Comparison of ENCODE assay signal across 8 cellular contexts in the genomic region with DNA sequence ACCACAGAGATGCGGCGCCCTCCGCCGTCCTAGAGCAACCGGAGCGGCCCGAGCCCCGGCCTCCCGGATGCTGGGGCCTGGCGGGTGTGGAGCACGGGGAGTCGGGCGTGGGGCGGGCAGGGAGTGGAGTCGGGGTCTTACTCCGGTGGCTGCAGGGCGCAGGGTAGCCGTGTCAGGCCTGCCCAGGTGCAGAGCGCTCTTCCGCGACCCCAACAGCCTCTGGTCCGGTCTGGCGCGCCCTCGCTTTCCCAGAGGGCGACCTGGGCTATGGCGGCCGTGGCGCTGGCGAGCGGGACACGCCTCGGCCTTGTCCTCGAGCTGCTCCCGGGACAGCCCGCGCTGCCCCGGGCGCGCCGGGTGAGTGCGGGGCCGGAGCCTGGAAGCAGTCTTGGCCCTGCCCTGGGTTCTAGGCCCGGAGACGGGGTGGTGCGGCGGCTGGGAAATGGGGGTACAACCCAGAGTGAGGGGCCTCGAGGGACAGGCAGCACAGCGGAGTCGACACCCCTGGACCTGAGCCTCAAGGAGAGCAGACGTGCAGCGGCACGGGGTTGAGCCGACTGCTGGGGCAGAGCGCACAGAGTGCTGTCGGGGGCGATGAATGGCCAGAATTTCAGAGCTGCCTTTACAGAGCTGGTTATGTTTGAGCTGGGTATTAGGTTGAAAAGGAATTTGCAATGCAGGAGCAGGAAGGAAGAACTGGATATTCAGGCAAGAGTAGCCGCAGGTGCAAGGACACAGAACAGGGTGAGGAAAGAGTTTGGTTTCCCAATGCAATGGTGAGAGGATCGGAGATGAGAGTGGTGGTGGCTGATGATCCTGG. TPM values are rescaled to one million over a fixed set of nuclear protein-coding genes. Genes with fewer than 3 reads are reported as not detected.
DNase-seq lines count a peak whose midpoint lies in the region; ATAC-seq and TF ChIP-seq lines count a peak whose summit lies in the region.

A gene (plus strand): TSS at position 58 of the 820 bp plus-strand sequence. CDS start 1,973 bp downstream, outside the sequence.

- intact Hi-C loops in esophagus muscularis mucosa (cut with DNase I) = no loop called here

- CTCF ChIA-PET in activated CD4-positive, alpha-beta T cell treated with anti-CD3 and anti-CD28 coated beads, Interleukin-2, amount 10 ng/mL, durations not matched to agents 7 days and 5 days (lab: Charles Lee) = interaction anchor here (0.8 kb wide), 1 partner anchor 25 kb away, joined by 3 read pairs; no protein-coding TSS in a partner anchor

- peak within 1 kb of the TSS; percentile 63 for H2BK12ac ChIP-seq in neuronal stem cell (ENCODE audit: low read length)

- no peak for TF ChIP-seq EP300 in esophagus muscularis mucosa (IDR thresholded peaks at IDR 0.05)

- H2AFZ ChIP-seq in neuronal stem cell (ENCODE audit: low read length) = no peak within 1 kb of the TSS

- no peaks in the 10 kb centered on the region for H3K79me1 ChIP-seq in neuronal stem cell (ENCODE audit: low read depth, low read length)

- no peak within 1 kb of the TSS for H2BK120ac ChIP-seq in neuronal stem cell (ENCODE audit: low read depth, low read length)

- H3K4me3 Mint-ChIP-seq in activated CD4-positive, alpha-beta T cell treated with anti-CD3 and anti-CD28 coated beads, Interleukin-2, amount 10 ng/mL, durations not matched to agents 7 days and 5 days = peak within 1 kb of the TSS; percentile 13

- peaks cover 6 to 37% (median 23%) of the 10 kb centered on the region in 4 donors for H3K36me3 ChIP-seq in esophagus muscularis mucosa
- no peaks in the 10 kb centered on the region for H3K36me3 ChIP-seq in neuronal stem cell (replicated peaks in 1 of 2; ENCODE audit: control insufficient read depth in 2 of 2, insufficient read depth in 2 of 2, low read length in 2 of 2)
- H3K36me3 ChIP-seq in HAP-1 (replicated peaks) = no peaks in the 10 kb centered on the region

- ATAC-seq in GM21576 (IDR thresholded peaks at IDR 0.05; ENCODE audit: unreplicated experiment) = no peak

- in situ Hi-C loops in HAP-1 (cut with MboI; ENCODE audit: low sequenced_read_pairs) = no loop called here

- peak within 1 kb of the TSS; percentile 37 for H3K23ac ChIP-seq in neuronal stem cell (ENCODE audit: low read depth, low read length, poor library complexity)

- peak within 1 kb of the TSS; percentile 64 for H2AK5ac ChIP-seq in neuronal stem cell (ENCODE audit: low read depth, low read length)

- H3K4me3 ChIP-seq in esophagus muscularis mucosa (peak within 1 kb of the TSS; percentile 60 to 82 (median 64)), neuronal stem cell (ENCODE audit: low read length in 2 of 2) (no peak within 1 kb of the TSS), HAP-1 (no peak within 1 kb of the TSS)

- H3K36me3 Mint-ChIP-seq in activated CD4-positive, alpha-beta T cell treated with anti-CD3 and anti-CD28 coated beads, Interleukin-2, amount 10 ng/mL, durations not matched to agents 7 days and 5 days (ENCODE audit: low read depth) = peaks cover 24% of the 10 kb centered on the region

- H3K27me3 ChIP-seq in esophagus muscularis mucosa = no peaks in the 10 kb centered on the region
- no peaks in the 10 kb centered on the region for H3K27me3 ChIP-seq in neuronal stem cell (ENCODE audit: control insufficient read depth in 3 of 3, insufficient read depth in 3 of 3, low read depth in 1 of 3, low read length in 3 of 3)
- 0 out of 2 replicates have a peak, but pooled peaks cover 5% of the 10 kb centered on the region for H3K27me3 ChIP-seq in HAP-1 (ENCODE audit: low read depth)

- H3K4me1 ChIP-seq in esophagus muscularis mucosa (peaks cover 5 to 28% (median 21%) of the 10 kb centered on the region in 4 donors), neuronal stem cell (ENCODE audit: control insufficient read depth in 2 of 2, insufficient read depth in 1 of 2, low read depth in 1 of 2, low read length in 2 of 2) (peaks cover 0 to 4% of the 10 kb centered on the region in 2 donors), HAP-1 (no peaks in the 10 kb centered on the region)

- 4% methylated on average over 37 of the region's 59 CpGs for WGBS in esophagus muscularis mucosa
- no CpG with 5 or more reads among the region's 59 CpGs for WGBS in neuronal stem cell (ENCODE audit: extremely low coverage in 2 of 2, insufficient read length in 2 of 2, insufficient replicate concordance in 1 of 2), 2 donors

- no peak for TF ChIP-seq CTCF in esophagus muscularis mucosa (IDR thresholded peaks at IDR 0.05)

- no peak within 1 kb of the TSS for H3K9ac ChIP-seq in neuronal stem cell (ENCODE audit: low read depth, low read length, poor library complexity)

- H3K9me3 ChIP-seq in esophagus muscularis mucosa (peaks cover 0 to 14% (median 4%) of the 10 kb centered on the region in 4 donors), neuronal stem cell (replicated peaks in 1 of 2; ENCODE audit: control insufficient read depth in 2 of 2, insufficient read depth in 1 of 2, low read depth in 1 of 2, low read length in 2 of 2) (peaks cover 0 to 2% of the 10 kb centered on the region in 2 donors), HAP-1 (no peaks in the 10 kb centered on the region)

- H3K14ac ChIP-seq in neuronal stem cell (ENCODE audit: low read length) = peak within 1 kb of the TSS; percentile 72

- H4K91ac ChIP-seq in neuronal stem cell (ENCODE audit: low read depth, low read length, poor library complexity) = no peak within 1 kb of the TSS

- DNase-seq in ELR (ENCODE audit: low read depth) (peak; percentile 11), esophagus muscularis mucosa (ENCODE audit: extremely low spot score) (no peak), neuronal stem cell (ENCODE audit: low spot score) (no peak), NCI-H2171 treated with DMSO at 0.1 percent for 48 hours (lab: John Stamatoyannopoulos, UW) (no peak), HAP-1 (ENCODE audit: low spot score in 2 of 2) (no peak), epidermal melanocyte (ENCODE audit: insufficient read length, low spot score) (no peak)
- no peak for DNase-seq in activated CD4-positive, alpha-beta T cell treated with anti-CD3 and anti-CD28 coated beads, Interleukin-2, amount 10 ng/mL, durations not matched to agents 7 days and 5 days

- peaks cover 10% of the 10 kb centered on the region for H3K4me1 Mint-ChIP-seq in activated CD4-positive, alpha-beta T cell treated with anti-CD3 and anti-CD28 coated beads, Interleukin-2, amount 10 ng/mL, durations not matched to agents 7 days and 5 days

- H2BK15ac ChIP-seq in neuronal stem cell (ENCODE audit: low read length) = peak within 1 kb of the TSS; percentile 17

- no peak within 1 kb of the TSS for H4K8ac ChIP-seq in neuronal stem cell (ENCODE audit: low read depth, low read length)

- peaks cover 38% of the 10 kb centered on the region for H3K27me3 Mint-ChIP-seq in activated CD4-positive, alpha-beta T cell treated with anti-CD3 and anti-CD28 coated beads, Interleukin-2, amount 10 ng/mL, durations not matched to agents 7 days and 5 days

- TF ChIP-seq POLR2A in esophagus muscularis mucosa (IDR thresholded peaks at IDR 0.05; ENCODE audit: low read depth) = no peak

- H3K4ac ChIP-seq in neuronal stem cell (ENCODE audit: low read length) = no peak within 1 kb of the TSS

- POLR2A ChIA-PET in activated CD4-positive, alpha-beta T cell treated with anti-CD3 and anti-CD28 coated beads, Interleukin-2, amount 10 ng/mL, durations not matched to agents 7 days and 5 days (lab: Charles Lee) = no interaction called here

- no peak within 1 kb of the TSS for H3K4me2 ChIP-seq in neuronal stem cell (ENCODE audit: insufficient read depth, low read length, poor library complexity, severe bottlenecking)

- peaks cover 33% of the 10 kb centered on the region for H3K9me3 Mint-ChIP-seq in activated CD4-positive, alpha-beta T cell treated with anti-CD3 and anti-CD28 coated beads, Interleukin-2, amount 10 ng/mL, durations not matched to agents 7 days and 5 days

- H3K27ac Mint-ChIP-seq in activated CD4-positive, alpha-beta T cell treated with anti-CD3 and anti-CD28 coated beads, Interleukin-2, amount 10 ng/mL, durations not matched to agents 7 days and 5 days = no peak within 1 kb of the TSS

- peak within 1 kb of the TSS; percentile 84 for H3K18ac ChIP-seq in neuronal stem cell (ENCODE audit: low read length)

- peak within 1 kb of the TSS; percentile 75 to 81 (median 78) for H3K27ac ChIP-seq in esophagus muscularis mucosa (replicated peaks in 1 of 4)
- no peak within 1 kb of the TSS for H3K27ac ChIP-seq in neuronal stem cell (replicated peaks; ENCODE audit: low read length)

- H2BK5ac ChIP-seq in neuronal stem cell (ENCODE audit: low read length) = no peak within 1 kb of the TSS

RNA-seq across cellular contexts. Expression of the gene that starts here (rescaled TPM):
- under 1 TPM; 0.22 to 0.25 TPM for total RNA-seq in activated CD4-positive, alpha-beta T cell treated with anti-CD3 and anti-CD28 coated beads, Interleukin-2, amount 10 ng/mL, durations not matched to agents 7 days and 5 days
- total RNA-seq in esophagus muscularis mucosa = 10 to 100 TPM in 1 of 4 donors, 1 to 10 TPM in 3; 4.0 to 11.6 (median 5.3) TPM
- 0.06 TPM for polyA plus RNA-seq in neuronal stem cell (2013, experiment 1 of 2)
- polyA plus RNA-seq in neuronal stem cell (2013, experiment 2 of 2) = 0.06 TPM

Comparison
In these comparisons a context has a peak if more than half of its experiments do, and no peak if none do; other contexts are left out.
1. H3K4me3 ChIP-seq: peak in esophagus muscularis mucosa (4 of 4); none in neuronal stem cell (0 of 2) and HAP-1 (single experiment).